In the genomic region with DNA sequence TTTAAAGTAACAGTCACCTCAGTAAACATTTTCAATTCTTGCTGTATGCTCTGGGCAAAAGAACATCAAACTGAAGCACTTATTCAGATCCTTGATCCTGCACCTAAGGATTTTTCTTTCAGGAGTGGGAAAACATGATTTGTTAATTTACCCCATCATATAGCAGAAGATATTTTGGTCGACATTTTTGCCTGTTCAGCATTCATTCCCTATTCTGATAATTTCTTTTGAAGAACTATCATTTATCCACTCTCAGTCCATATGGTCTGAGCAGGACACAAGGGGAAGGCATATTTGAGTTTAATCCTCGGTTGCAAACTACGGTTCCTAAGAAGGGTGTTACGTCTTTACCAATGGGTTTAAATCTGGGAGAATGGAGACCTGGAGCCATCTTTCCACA, we compare ENCODE assay signal across 8 cellular contexts. TPM values are rescaled to one million over a fixed set of nuclear protein-coding genes. Genes with fewer than 3 reads are reported as not detected.
DNase-seq lines count a peak whose midpoint lies in the region; ATAC-seq, FAIRE-seq and TF ChIP-seq lines count a peak whose summit lies in the region.

No MANE protein-coding gene starts in this region.

- H3K18ac ChIP-seq in IMR-90 (ENCODE audit: low read depth, low read length), result peak overlapping the region; percentile 42; the same call in 1 of the 2 replicates

- BruUV-seq in IMR-90 (replicated peaks; lab: Mats Ljungman, UMichigan), result no TSS peak
- no TSS peak for BruUV-seq in mammary epithelial cell (replicated peaks; lab: Mats Ljungman, UMichigan)

- TF ChIP-seq CTCF in AG10803 (conservative IDR thresholded peaks at IDR 0.05; ENCODE audit: low read length) (no peak), IMR-90 (conservative IDR thresholded peaks at IDR 0.05; ENCODE audit: low read depth, low read length) (no peak), mammary epithelial cell (conservative IDR thresholded peaks at IDR 0.05 in 1 of 2, IDR thresholded peaks at IDR 0.05 in 1 of 2; ENCODE audit: extremely low read depth in 1 of 2, insufficient read depth in 1 of 2, low read depth in 1 of 2, low read length in 2 of 2) (no peak), testis (IDR thresholded peaks at IDR 0.05) (no peak), pancreas (IDR thresholded peaks at IDR 0.05) (no peak)

- peak overlapping the region; percentile 39 to 68; a peak in 3 of 4 replicates for H4K8ac ChIP-seq in IMR-90 (ENCODE audit: low read depth in 2 of 2, low read length in 2 of 2)

- H3K36me3 ChIP-seq in IMR-90 (ENCODE audit: control insufficient read depth, insufficient read depth, low read length) (no peaks in the 10 kb centered on the region), mammary epithelial cell (ENCODE audit: insufficient read depth, low read length) (no peaks in the 10 kb centered on the region), muscle layer of duodenum (ENCODE audit: control insufficient read depth in 1 of 2, insufficient read depth in 2 of 2, low read length in 2 of 2) (no peaks in the 10 kb centered on the region), testis (ENCODE audit: low read depth, missing control alignments) (no peaks in the 10 kb centered on the region), pancreas (no peaks in the 10 kb centered on the region)

- H4K20me1 ChIP-seq in IMR-90 (ENCODE audit: insufficient read depth, low read length) (peaks cover 6% of the 10 kb centered on the region; the same call in 1 of the 2 replicates), mammary epithelial cell (ENCODE audit: insufficient read depth, low read length) (no peaks in the 10 kb centered on the region)

- DNase-seq in AG10803 (ENCODE audit: low read depth) (no peak), IMR-90 (no peak), mammary epithelial cell (no peak), testis (no peak), hippocampal formation (lab: John Stamatoyannopoulos, UW) (no peak), pancreas (no peak)

- H3K56ac ChIP-seq in IMR-90 (ENCODE audit: extremely low read depth, insufficient read depth, low read length), result no peak overlapping the region; the same call in 1 of the 2 replicates

- H3K27me3 ChIP-seq in IMR-90 (ENCODE audit: control insufficient read depth, insufficient read depth, low read length) (no peaks in the 10 kb centered on the region), mammary epithelial cell (ENCODE audit: insufficient read depth, low read length) (no peaks in the 10 kb centered on the region), muscle layer of duodenum (ENCODE audit: low read depth, low read length) (no peaks in the 10 kb centered on the region), testis (no peaks in the 10 kb centered on the region), pancreas (no peaks in the 10 kb centered on the region)

- peak overlapping the region; percentile 41 for H3K14ac ChIP-seq in IMR-90 (replicated peaks; ENCODE audit: low read depth, low read length)

- dilution Hi-C loops in IMR-90 (cut with HindIII; ENCODE audit: low sequenced_read_pairs, unreplicated experiment) (no loop called here), mammary epithelial cell (cut with HindIII; ENCODE audit: low sequenced_read_pairs) (loop anchor here (5.0 kb wide), 1 partner anchor 91 kb away; no protein-coding TSS in a partner anchor)

- peaks cover 38% of the 10 kb centered on the region for H3K79me2 ChIP-seq in mammary epithelial cell (ENCODE audit: insufficient read depth, low read length)

- POLR2A ChIA-PET in IMR-90 (lab: Charles Lee; ENCODE audit: unreplicated experiment), result no interaction called here

- ATAC-seq in IMR-90 (ENCODE audit: low read depth), result no peak
- ATAC-seq in HG03432 (IDR thresholded peaks at IDR 0.05; ENCODE audit: unreplicated experiment), result no peak
- no peak for ATAC-seq in pancreas

- CTCF ChIA-PET in IMR-90 (lab: Yijun Ruan, JAX), result no interaction called here
- CTCF ChIA-PET in mammary epithelial cell (lab: Charles Lee; ENCODE audit: low non-redundant PET), result no interaction called here

- peak overlapping the region; percentile 68 for H2BK5ac ChIP-seq in IMR-90 (ENCODE audit: low read depth, low read length, poor library complexity, severe bottlenecking)

- 100% methylated on average over 1 of the region's 4 CpGs; no CpG with 5 or more reads in 1 of the 2 experiments for WGBS in IMR-90 (ENCODE audit: extremely low coverage in 2 of 2, insufficient read length in 1 of 2), 2 experiments
- 80% methylated on average over 3 of the region's 4 CpGs for WGBS in mammary epithelial cell (ENCODE audit: low coverage, missing lambda C conversion rate)
- 18 to 37% methylated on average over 4 of the region's 4 CpGs for WGBS in testis, 2 donors
- WGBS in pancreas, 2 donors, result 81 to 83% methylated on average over 4 of the region's 4 CpGs

- in situ Hi-C loops in IMR-90 (cut with MboI; ENCODE audit: low sequenced_read_pairs), result loop anchor here (5.0 to 25.0 kb wide), 2 partner anchors 101 to 1261 kb away; no protein-coding TSS in a partner anchor
- in situ Hi-C loops in mammary epithelial cell (cut with MboI; ENCODE audit: low sequenced_read_pairs in 2 of 2), result loop anchor here in 1 of 2 donors (10.0 kb wide), 2 partner anchors 73 to 187 kb away; no protein-coding TSS in a partner anchor

- no peak overlapping the region for H2AK9ac ChIP-seq in IMR-90 (replicated peaks; ENCODE audit: low read depth, low read length, poor library complexity)

- no peak for FAIRE-seq in pancreas (lab: Jason Lieb, UNC)

- peak overlapping the region; percentile 5; the same call in 1 of the 2 replicates for H3K23ac ChIP-seq in IMR-90 (ENCODE audit: low read depth, low read length)

- H2BK15ac ChIP-seq in IMR-90 (ENCODE audit: low read depth, low read length), result peak overlapping the region; percentile 10; the same call in 1 of the 3 replicates

- peak overlapping the region; percentile 64; the same call in 1 of the 2 replicates for H3K9ac ChIP-seq in IMR-90 (ENCODE audit: low read depth, low read length)
- peak overlapping the region; percentile 93 for H3K9ac ChIP-seq in mammary epithelial cell (ENCODE audit: insufficient read depth, low read length)

- H3K4me2 ChIP-seq in IMR-90 (ENCODE audit: low read depth, low read length) (peak overlapping the region; percentile 89), mammary epithelial cell (ENCODE audit: insufficient read depth, low read depth, low read length) (peak overlapping the region; percentile 98)

- no peak overlapping the region for H2AK5ac ChIP-seq in IMR-90 (ENCODE audit: low read depth, low read length)

- H2BK120ac ChIP-seq in IMR-90 (ENCODE audit: low read depth, low read length), result peak overlapping the region; percentile 48

- H3K4me3 ChIP-seq in AG10803 (ENCODE audit: low read length) (peak overlapping the region; percentile 85), IMR-90 (ENCODE audit: insufficient read depth, low read depth, low read length) (peak overlapping the region; percentile 62; the same call in 1 of the 2 replicates), mammary epithelial cell (replicated peaks in 1 of 3; ENCODE audit: insufficient read depth in 1 of 3, low read depth in 2 of 3, low read length in 3 of 3) (peak overlapping the region in 2 of 3 experiments; percentile 66 to 84), muscle layer of duodenum (ENCODE audit: low read depth in 1 of 2, low read length in 2 of 2) (peak overlapping the region; percentile 76 to 93), testis (peak overlapping the region in 1 of 2 donors; percentile 99), pancreas (peak overlapping the region in 2 of 4 donors; percentile 84 to 94)

- H3K9me1 ChIP-seq in IMR-90 (ENCODE audit: insufficient read depth, low read length), result peaks cover 4% of the 10 kb centered on the region

- H3K4ac ChIP-seq in IMR-90 (ENCODE audit: low read depth, low read length), result peak overlapping the region; percentile 12; the same call in 1 of the 2 replicates

- H3K27ac ChIP-seq in IMR-90 (ENCODE audit: insufficient read depth, low read length), result no peak overlapping the region; the same call in 1 of the 2 replicates
- peak overlapping the region; percentile 87 for H3K27ac ChIP-seq in mammary epithelial cell (ENCODE audit: insufficient read depth, low read depth, low read length)
- peak overlapping the region; percentile 85 for H3K27ac ChIP-seq in muscle layer of duodenum (ENCODE audit: low read length)
- H3K27ac ChIP-seq in testis, result peak overlapping the region in 1 of 2 donors; percentile 99
- peak overlapping the region in 1 of 4 donors; percentile 98 for H3K27ac ChIP-seq in pancreas

- 0 out of 2 replicates have a peak overlapping the region, but pooled peaks have one; percentile 15 for H2BK20ac ChIP-seq in IMR-90 (ENCODE audit: low read depth, low read length)

- no peak overlapping the region; the same call in 1 of the 2 replicates for H4K91ac ChIP-seq in IMR-90 (ENCODE audit: insufficient read depth, low read depth, low read length)

- intact Hi-C loops in IMR-90 (cut with micrococcal nuclease), result loop anchor here (2.0 to 10.0 kb wide), 3 partner anchors 53 to 201 kb away; partner anchors contain the start of gene SRD5A3
- intact Hi-C loops in mammary epithelial cell (cut with micrococcal nuclease), result loop anchor here (2.0 to 5.0 kb wide), 5 partner anchors 59 to 363 kb away; partner anchors contain the start of gene NMU
- intact Hi-C loops in testis (cut with DNase I; ENCODE audit: low total_unique reads), result loop anchor here (5.0 kb wide), 1 partner anchor 151 kb away; the partner anchor contains the start of gene TMEM165
- intact Hi-C loops in pancreas (cut with DNase I), result no loop called here

- H3K9me3 ChIP-seq in IMR-90 (ENCODE audit: control insufficient read depth, insufficient read depth, low read length) (no peaks in the 10 kb centered on the region), mammary epithelial cell (replicated peaks; ENCODE audit: insufficient read depth, low read length) (no peaks in the 10 kb centered on the region), muscle layer of duodenum (ENCODE audit: control insufficient read depth in 1 of 2, low read length in 2 of 2) (no peaks in the 10 kb centered on the region), testis (no peaks in the 10 kb centered on the region), pancreas (no peaks in the 10 kb centered on the region)

- TF ChIP-seq POLR2A in IMR-90 (IDR thresholded peaks at IDR 0.05; ENCODE audit: low read depth, low read length), result no peak
- no peak for TF ChIP-seq POLR2A in testis (IDR thresholded peaks at IDR 0.05)

- H3K4me1 ChIP-seq in IMR-90 (ENCODE audit: control insufficient read depth, insufficient read depth, low read length) (peaks cover 5% of the 10 kb centered on the region; the same call in 1 of the 2 replicates), mammary epithelial cell (ENCODE audit: insufficient read depth, low read length) (peaks cover 45% of the 10 kb centered on the region), muscle layer of duodenum (ENCODE audit: control insufficient read depth in 1 of 2, insufficient read depth in 2 of 2, low read length in 2 of 2) (peaks cover 0 to 13% of the 10 kb centered on the region in 2 donors), testis (no peaks in the 10 kb centered on the region), pancreas (peaks cover 0 to 8% (median 0%) of the 10 kb centered on the region in 3 donors)

- TF ChIP-seq RAD21 in IMR-90 (IDR thresholded peaks at IDR 0.05; ENCODE audit: low read length), result no peak

- H2AFZ ChIP-seq in IMR-90 (replicated peaks; ENCODE audit: low read length, poor library complexity), result no peak overlapping the region
- peak overlapping the region; percentile 87 for H2AFZ ChIP-seq in mammary epithelial cell (ENCODE audit: low read depth, low read length)

- peaks cover 4 to 12% of the 10 kb centered on the region in 2 experiments for H3K79me1 ChIP-seq in IMR-90 (ENCODE audit: low read depth in 1 of 2, low read length in 2 of 2)

- H4K5ac ChIP-seq in IMR-90 (ENCODE audit: low read depth, low read length), result peak overlapping the region; percentile 81; the same call in 1 of the 2 replicates

RNA-seq across cellular contexts. Expression of gene CLOCK, which starts 1.2 kb away (rescaled TPM):
- total RNA-seq in IMR-90 (2012; rRNA removed) (51.4 and 53.4 TPM in 2 replicates), mammary epithelial cell (10 to 100 TPM; 29.3 to 35.3 TPM), testis (10 to 100 TPM; 43.4 to 48.6 TPM), pancreas (10 to 100 TPM in 5 of 6 donors, 1 to 10 TPM in 1; 9.9 to 14.1 (median 12.3) TPM)
- polyA plus RNA-seq in IMR-90 (2012; rRNA removed) (6.7 and 7.3 TPM in 2 replicates), mammary epithelial cell (21.2 TPM), testis (ENCODE audit: insufficient read depth, low read depth, low replicate concordance) (41.9 TPM), pancreas (1 to 10 TPM; 2.9 to 4.5 TPM)
- polyA plus RNA-seq in IMR-90 (2012; cell fraction: cytosol; rRNA removed), result 1.3 and 1.8 TPM in 2 replicates
- polyA plus RNA-seq in IMR-90 (2012; cell fraction: nucleus; rRNA removed; ENCODE audit: low replicate concordance), result 4.5 and 15.7 TPM in 2 replicates
- 14.0 TPM for polyA minus RNA-seq in mammary epithelial cell

RNA-seq across cellular contexts. Expression of gene PDCL2, which starts 44.1 kb away (rescaled TPM):
- total RNA-seq in IMR-90 (2012; rRNA removed) (not detected in 2 replicates), mammary epithelial cell (not detected), testis (10 to 100 TPM; 15.7 to 28.6 TPM), pancreas (not detected)
- polyA plus RNA-seq in IMR-90 (2012; rRNA removed) (not detected in 2 replicates), mammary epithelial cell (not detected), testis (ENCODE audit: insufficient read depth, low read depth, low replicate concordance) (84.6 TPM), pancreas (not detected)
- polyA plus RNA-seq in IMR-90 (2012; cell fraction: cytosol; rRNA removed), result not detected in 2 replicates
- not detected in 2 replicates for polyA plus RNA-seq in IMR-90 (2012; cell fraction: nucleus; rRNA removed; ENCODE audit: low replicate concordance)
- polyA minus RNA-seq in mammary epithelial cell, result not detected

Comparison
In these comparisons a context has a peak if more than half of its experiments do, and no peak if none do; other contexts are left out.
1. RNA of gene PDCL2, which starts 44.1 kb away (total RNA-seq): 15.7 to 28.6 TPM in testis; not detected in IMR-90, not detected in mammary epithelial cell and not detected in pancreas; every median in the first group is over 10 times any median in the second.
2. intact Hi-C loops: an anchor here in IMR-90 (2.0 to 10.0 kb wide), mammary epithelial cell (2.0 to 5.0 kb wide) and testis (5.0 kb wide); none called in pancreas.